ENCODE assay signal across 1 cellular context in genomic region chr1:19344372-19344810, GRCh38.
TF ChIP-seq lines count a peak whose summit lies in the region.

No MANE protein-coding gene starts in this region.

TF ChIP-seq in HepG2, 621 proteins besides CTCF, POLR2A, EP300 and RAD21 (continued from another document):
- TF ChIP-seq ZNF687 (CRISPR knock-in tag; IDR thresholded peaks at IDR 0.05) (peak; percentile 62), ZNF607 (CRISPR knock-in tag; IDR thresholded peaks at IDR 0.05; ENCODE audit: borderline replicate concordance) (no peak), SP4 (CRISPR knock-in tag; IDR thresholded peaks at IDR 0.05) (peak; percentile 28; the same call in 1 of the 2 replicates)
